In genomic region chr9:137658778-137659177, GRCh38 we compare ENCODE assay signal across 17 cellular contexts. TPM values are rescaled to one million over a fixed set of nuclear protein-coding genes. Genes with fewer than 3 reads are reported as not detected.
A peak's percentile ranks its signal among the peaks of the same experiment; 100 is the strongest.
DNase-seq lines count a peak whose midpoint lies in the region; ATAC-seq, FAIRE-seq and TF ChIP-seq lines count a peak whose summit lies in the region.
"Had no signal": no experiment of that assay in that cellular context is flagged by ENCODE, and none has a peak within 500 bp of the region (broad histone marks: within the 10 kb centered on the region; RNA-seq: fewer than 3 reads in every experiment).

No MANE protein-coding gene starts in this region.

- H3K27ac Mint-ChIP-seq in activated naive CD4-positive, alpha-beta T cell treated with anti-CD3 and anti-CD28 coated beads, Interleukin-2, amount 50 U/mL, for 24 hours, result no peak overlapping the region
- peak overlapping the region; percentile 48 for H3K27ac Mint-ChIP-seq in stimulated activated effector memory CD8-positive, alpha-beta T cell treated with anti-CD3 and anti-CD28 coated beads, Interleukin-12 subunit alpha, Interleukin-12 subunit beta, amount 100 ng/mL, for 72 hours
- H3K27ac Mint-ChIP-seq: HFFc6 had no signal

- no peaks in the 10 kb centered on the region for H3K27me3 Mint-ChIP-seq in activated naive CD4-positive, alpha-beta T cell treated with anti-CD3 and anti-CD28 coated beads, Interleukin-2, amount 50 U/mL, for 24 hours

- H3K27ac ChIP-seq in GM12878 (ENCODE audit: control insufficient read depth, insufficient read depth) (no peak overlapping the region), upper lobe of left lung (no peak overlapping the region)
- H3K27ac ChIP-seq: KMS-11, PC-9 had no signal

- TF ChIP-seq RAD21 in GM12878 (IDR thresholded peaks at IDR 0.05; ENCODE audit: insufficient read depth, low read depth, low read length), result no peak

- FAIRE-seq in GM12878 (lab: Jason Lieb, UNC), result no peak
- FAIRE-seq: GM19239, H1 had no signal

- H4K20me1 ChIP-seq in GM12878 (ENCODE audit: control insufficient read depth, insufficient read depth), result no peaks in the 10 kb centered on the region

- SMC1A ChIA-PET in GM12878 (lab: Charles Lee; ENCODE audit: uncharacterized antibody, unreplicated experiment), result no interaction called here

- DNase-seq in activated naive CD4-positive, alpha-beta T cell treated with anti-CD3 and anti-CD28 coated beads, Interleukin-2, amount 50 U/mL, for 16 hours, result no peak
- DNase-seq in Kasumi-1 (lab: John Stamatoyannopoulos, UW) (peak; percentile 26 to 30), GM12878 (ENCODE audit: low read depth, low spot score) (no peak), GM10248 (ENCODE audit: extremely low spot score) (no peak), upper lobe of left lung (no peak)
- DNase-seq in stimulated activated effector memory CD8-positive, alpha-beta T cell treated with anti-CD3 and anti-CD28 coated beads, Interleukin-12 subunit alpha, Interleukin-12 subunit beta, amount 100 ng/mL, for 72 hours (ENCODE audit: low spot score in 2 of 2), result no peak
- DNase-seq: BE2C, HFFc6, MG63, NCI-H187 treated with DMSO at 0.1 percent for 48 hours, NCI-H446, PC-9 had no signal

- CTCF ChIA-PET in GM12878 (lab: Yijun Ruan, JAX), result no interaction called here
- CTCF ChIA-PET in GM10248 (lab: Yijun Ruan, JAX), result interaction anchor here (1.1 to 1.9 kb wide), 5 partner anchors 8 to 15 kb away, joined by 3 to 14 read pairs (median 4); no protein-coding TSS in a partner anchor

- WGBS in GM12878 (ENCODE audit: insufficient coverage, insufficient replicate concordance, low lambda C conversion rate, missing lambda C conversion rate), result 50% methylated on average over 2 of the region's 2 CpGs
- WGBS in upper lobe of left lung, 2 donors, result 68 to 81% methylated on average over 2 of the region's 2 CpGs

- no peak overlapping the region for H3K4me3 ChIP-seq in GM12878
- H3K4me3 ChIP-seq in upper lobe of left lung, result no peak overlapping the region
- H3K4me3 ChIP-seq: MG63, PC-9 had no signal

- no TSS peak for BruUV-seq in GM12878 (replicated peaks; lab: Mats Ljungman, UMichigan)

- H3K4me1 Mint-ChIP-seq in activated naive CD4-positive, alpha-beta T cell treated with anti-CD3 and anti-CD28 coated beads, Interleukin-2, amount 50 U/mL, for 24 hours, result peaks cover 55% of the 10 kb centered on the region
- peaks cover 27% of the 10 kb centered on the region for H3K4me1 Mint-ChIP-seq in stimulated activated effector memory CD8-positive, alpha-beta T cell treated with anti-CD3 and anti-CD28 coated beads, Interleukin-12 subunit alpha, Interleukin-12 subunit beta, amount 100 ng/mL, for 72 hours

- peaks cover 15% of the 10 kb centered on the region for H3K36me3 Mint-ChIP-seq in activated naive CD4-positive, alpha-beta T cell treated with anti-CD3 and anti-CD28 coated beads, Interleukin-2, amount 50 U/mL, for 24 hours
- H3K36me3 Mint-ChIP-seq in stimulated activated effector memory CD8-positive, alpha-beta T cell treated with anti-CD3 and anti-CD28 coated beads, Interleukin-12 subunit alpha, Interleukin-12 subunit beta, amount 100 ng/mL, for 72 hours, result peaks cover 39% of the 10 kb centered on the region

- intact Hi-C loops in GM12878 (cut with micrococcal nuclease; ENCODE audit: unreplicated experiment), result no loop called here

- no peak for TF ChIP-seq EP300 in GM12878 (IDR thresholded peaks at IDR 0.05; ENCODE audit: borderline replicate concordance in 1 of 2, control insufficient read depth in 1 of 2, low read depth in 2 of 2, low read length in 2 of 2)
- no peak for TF ChIP-seq EP300 in upper lobe of left lung (IDR thresholded peaks at IDR 0.05)

- no peak overlapping the region for H3K9ac ChIP-seq in GM12878 (ENCODE audit: control insufficient read depth, insufficient read depth, low read length)
- H3K9ac ChIP-seq: KMS-11 had no signal

- ATAC-seq in GM12878 (no peak), HG02938 (IDR thresholded peaks at IDR 0.05; ENCODE audit: unreplicated experiment) (no peak), upper lobe of left lung (ENCODE audit: low FRiP score in 2 of 2) (no peak)
- no peak for ATAC-seq in stimulated activated effector memory CD8-positive, alpha-beta T cell treated with anti-CD3 and anti-CD28 coated beads, Interleukin-12 subunit alpha, Interleukin-12 subunit beta, amount 100 ng/mL, for 72 hours

- H3K79me2 ChIP-seq in GM12878 (ENCODE audit: control insufficient read depth, insufficient read depth, low read length), result peaks cover 46% of the 10 kb centered on the region

- H3K36me3 ChIP-seq in GM12878 (ENCODE audit: control insufficient read depth in 2 of 2, insufficient read depth in 2 of 2, low read length in 1 of 2) (peaks cover 4% of the 10 kb centered on the region in 2 experiments; a peak in 3 of 4 replicates), upper lobe of left lung (peaks cover 0 to 10% (median 4%) of the 10 kb centered on the region in 4 donors)

- POLR2A ChIA-PET in GM12878 (lab: Charles Lee), result no interaction called here
- POLR2A ChIA-PET in GM10248 (lab: Yijun Ruan, JAX), result no interaction called here

- RAD21 ChIA-PET in GM12878 (lab: Charles Lee; ENCODE audit: unreplicated experiment), result interaction anchor here (1.0 kb wide), 1 partner anchor 14 kb away, joined by 3 read pairs; no protein-coding TSS in a partner anchor

- no peak for TF ChIP-seq POLR2A in GM12878 (IDR thresholded peaks at IDR 0.05; ENCODE audit: low read depth, low read length)
- TF ChIP-seq POLR2A in upper lobe of left lung (IDR thresholded peaks at IDR 0.05), result no peak

- no peak for TF ChIP-seq CTCF in GM12878 (IDR thresholded peaks at IDR 0.05 in 2 of 3, conservative IDR thresholded peaks at IDR 0.05 in 1 of 3; ENCODE audit: control insufficient read depth in 2 of 3, extremely low read depth in 1 of 3, insufficient read depth in 1 of 3, low read depth in 3 of 3, low read length in 3 of 3)
- no peak for TF ChIP-seq CTCF in GM10248 (IDR thresholded peaks at IDR 0.05; ENCODE audit: control extremely low read depth, extremely low read depth, low read depth, missing control alignments)
- no peak for TF ChIP-seq CTCF in upper lobe of left lung (IDR thresholded peaks at IDR 0.05)

- in situ Hi-C loops in GM12878 (cut with MboI), result no loop called here

- H3K9me3 Mint-ChIP-seq in activated naive CD4-positive, alpha-beta T cell treated with anti-CD3 and anti-CD28 coated beads, Interleukin-2, amount 50 U/mL, for 24 hours, result no peaks in the 10 kb centered on the region
- H3K9me3 Mint-ChIP-seq in stimulated activated effector memory CD8-positive, alpha-beta T cell treated with anti-CD3 and anti-CD28 coated beads, Interleukin-12 subunit alpha, Interleukin-12 subunit beta, amount 100 ng/mL, for 72 hours, result no peaks in the 10 kb centered on the region
- H3K9me3 Mint-ChIP-seq: HFFc6 had no signal

- H3K9me3 ChIP-seq in GM12878 (replicated peaks; ENCODE audit: control insufficient read depth, insufficient read depth, low read length) (no peaks in the 10 kb centered on the region), upper lobe of left lung (no peaks in the 10 kb centered on the region)
- H3K9me3 ChIP-seq: BE2C, MG63 had no signal

- peak overlapping the region; percentile 39 for H3K4me3 Mint-ChIP-seq in activated naive CD4-positive, alpha-beta T cell treated with anti-CD3 and anti-CD28 coated beads, Interleukin-2, amount 50 U/mL, for 24 hours
- no peak overlapping the region for H3K4me3 Mint-ChIP-seq in stimulated activated effector memory CD8-positive, alpha-beta T cell treated with anti-CD3 and anti-CD28 coated beads, Interleukin-12 subunit alpha, Interleukin-12 subunit beta, amount 100 ng/mL, for 72 hours
- H3K4me3 Mint-ChIP-seq: HFFc6 had no signal

- no peak overlapping the region for H2AFZ ChIP-seq in GM12878 (ENCODE audit: control insufficient read depth, low read depth, low read length)
- H2AFZ ChIP-seq: PC-9 had no signal

- H3K27me3 ChIP-seq in GM12878 (replicated peaks in 1 of 2; ENCODE audit: control insufficient read depth in 2 of 2, insufficient read depth in 2 of 2, low read length in 1 of 2) (no peaks in the 10 kb centered on the region), upper lobe of left lung (no peaks in the 10 kb centered on the region)
- H3K27me3 ChIP-seq: BE2C, MG63 had no signal

- H3K4me1 ChIP-seq in GM12878 (ENCODE audit: control insufficient read depth, insufficient read depth, low read length) (peaks cover 8% of the 10 kb centered on the region; the same call in 1 of the 2 replicates), upper lobe of left lung (no peaks in the 10 kb centered on the region)
- H3K4me1 ChIP-seq: BE2C had no signal

- H3K4me2 ChIP-seq in GM12878 (ENCODE audit: control insufficient read depth, insufficient read depth), result no peak overlapping the region
- H3K4me2 ChIP-seq: KMS-11, PC-9 had no signal

RNA-seq across cellular contexts. Expression of gene EHMT1, which starts 40.0 kb away (rescaled TPM):
- total RNA-seq in GM12878 (2013; cell fraction: nucleolus; rRNA removed), result 216 and 231 TPM in 2 replicates
- total RNA-seq in GM12878 (2014; rRNA removed) (85.3 and 88.4 TPM in 2 replicates), GM12878 (2014; rRNA removed; fragmentation: Illumina TruSeq; extraction: Trizol) (38.1 and 44.4 TPM in 2 replicates), GM12878 (2021) (97.3 and 100 TPM in 2 replicates), upper lobe of left lung (100 to 1,000 TPM in 2 of 6 donors, 10 to 100 TPM in 4; 68.0 to 183 (median 83.6) TPM)
- 24.3 TPM for polyA plus RNA-seq in GM12878 (2011; ENCODE audit: low read depth)
- polyA plus RNA-seq in GM12878 (2011; rRNA removed) (28.6 and 42.2 TPM in 2 replicates), GM12878 (2014; fragmentation: Illumina TruSeq; extraction: Trizol) (25.6 and 37.5 TPM in 2 replicates), GM12878 (2014; fragmentation: Nextera tagmentation; extraction: Ambion mirVana) (1 to 10 TPM; 2.9 to 4.6 TPM), GM12878 (2014; rRNA removed) (64.6 and 79.3 TPM in 2 replicates), GM12878 (2016; fragmentation: Nextera tagmentation; extraction: Ambion mirVana) (10 to 100 TPM; 51.9 to 56.0 TPM)
- 49.1 and 60.5 TPM in 2 replicates for polyA plus RNA-seq in GM12878 (2011; cell fraction: cytosol; rRNA removed)
- polyA plus RNA-seq in GM12878 (2011; cell fraction: nucleus; rRNA removed), result 128 and 198 TPM in 2 replicates
- polyA plus RNA-seq in GM12878 (2012), result 67.8 and 67.9 TPM in 2 replicates
- polyA minus RNA-seq in GM12878 (2011; rRNA and poly(A)+ RNA removed), result 91.4 and 132 TPM in 2 replicates
- polyA minus RNA-seq in GM12878 (2011; cell fraction: cytosol; rRNA and poly(A)+ RNA removed), result 45.1 and 45.4 TPM in 2 replicates
- polyA minus RNA-seq in GM12878 (2011; cell fraction: nucleus; rRNA and poly(A)+ RNA removed), result 50.1 and 84.0 TPM in 2 replicates

RNA-seq across cellular contexts. Expression of gene ARRDC1, which starts 53.3 kb away (rescaled TPM):
- 50.1 and 58.2 TPM in 2 replicates for total RNA-seq in GM12878 (2013; cell fraction: nucleolus; rRNA removed)
- total RNA-seq in GM12878 (2014; rRNA removed) (24.6 and 25.2 TPM in 2 replicates), GM12878 (2014; rRNA removed; fragmentation: Illumina TruSeq; extraction: Trizol) (5.8 and 6.2 TPM in 2 replicates), GM12878 (2021) (21.0 and 23.1 TPM in 2 replicates), upper lobe of left lung (100 to 1,000 TPM in 3 of 6 donors, 10 to 100 TPM in 3; 74.9 to 202 (median 99.6) TPM)
- 16.1 TPM for polyA plus RNA-seq in GM12878 (2011; ENCODE audit: low read depth)
- polyA plus RNA-seq in GM12878 (2011; rRNA removed) (10.2 and 21.8 TPM in 2 replicates), GM12878 (2014; fragmentation: Illumina TruSeq; extraction: Trizol) (1.4 and 9.3 TPM in 2 replicates), GM12878 (2014; fragmentation: Nextera tagmentation; extraction: Ambion mirVana) (under 1 TPM; 0.23 to 0.97 TPM), GM12878 (2014; rRNA removed) (30.3 and 34.4 TPM in 2 replicates), GM12878 (2016; fragmentation: Nextera tagmentation; extraction: Ambion mirVana) (10 to 100 TPM; 20.8 to 23.0 TPM)
- polyA plus RNA-seq in GM12878 (2011; cell fraction: cytosol; rRNA removed), result 22.0 and 37.0 TPM in 2 replicates
- 149 and 164 TPM in 2 replicates for polyA plus RNA-seq in GM12878 (2011; cell fraction: nucleus; rRNA removed)
- polyA plus RNA-seq in GM12878 (2012), result 24.1 and 26.4 TPM in 2 replicates
- polyA minus RNA-seq in GM12878 (2011; rRNA and poly(A)+ RNA removed), result 14.1 and 25.7 TPM in 2 replicates
- 8.4 and 10.0 TPM in 2 replicates for polyA minus RNA-seq in GM12878 (2011; cell fraction: cytosol; rRNA and poly(A)+ RNA removed)
- polyA minus RNA-seq in GM12878 (2011; cell fraction: nucleus; rRNA and poly(A)+ RNA removed), result 23.7 and 44.2 TPM in 2 replicates

Comparison
In these comparisons a context has a peak if more than half of its experiments do, and no peak if none do; other contexts are left out.
1. DNase-seq: peak in Kasumi-1 (2 of 2); none in activated naive CD4-positive, alpha-beta T cell treated with anti-CD3 and anti-CD28 coated beads, Interleukin-2, amount 50 U/mL, for 16 hours (single experiment), GM12878 (single experiment), stimulated activated effector memory CD8-positive, alpha-beta T cell treated with anti-CD3 and anti-CD28 coated beads, Interleukin-12 subunit alpha, Interleukin-12 subunit beta, amount 100 ng/mL, for 72 hours (0 of 2), GM10248 (single experiment) and upper lobe of left lung (0 of 2).